26 cellular contexts compared by ENCODE assay signal in the genomic region with DNA sequence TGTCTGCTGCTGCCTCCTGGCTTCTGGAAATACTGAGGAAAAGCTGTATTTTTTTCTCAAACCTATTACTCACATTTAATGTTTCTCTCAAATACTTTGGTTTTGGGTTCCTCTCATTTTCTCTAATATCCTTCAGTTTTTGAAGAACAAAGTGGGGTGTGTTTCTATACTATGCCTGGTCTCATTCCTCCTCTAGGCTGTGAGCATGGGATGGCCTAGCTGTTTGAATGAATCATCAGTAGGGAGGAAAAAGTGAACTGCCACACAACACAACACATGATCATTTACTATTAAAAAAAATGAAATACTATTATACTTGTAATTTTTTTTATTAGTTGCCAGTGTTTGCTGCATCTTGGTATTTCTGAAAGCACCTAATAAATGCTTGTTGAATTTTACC. TPM values are rescaled to one million over a fixed set of nuclear protein-coding genes. Genes with fewer than 3 reads are reported as not detected.
"Had no signal": no experiment of that assay in that cellular context is flagged by ENCODE, and none has a peak within 500 bp of the region (broad histone marks: within the 10 kb centered on the region; RNA-seq: fewer than 3 reads in every experiment).

No MANE protein-coding gene starts in this region.

- H3K27me3 ChIP-seq: adrenal gland, cardiac muscle cell, heart right ventricle, right lobe of liver had no signal

- H3K4me1 Mint-ChIP-seq: naive B cell; neural crest cell; stimulated activated memory B cell treated with anti-CD40 and anti-IgM and Interleukin-4, amounts not matched to agents 10 μg/mL and 1 μg/mL and 100 μg/mL, for 72 hours; T-cell had no signal

- H3K27ac Mint-ChIP-seq: activated CD4-positive, alpha-beta T cell treated with anti-CD3 and anti-CD28 coated beads, Interleukin-2, amount 10 ng/mL, durations not matched to agents 7 days and 5 days; activated CD8-positive, alpha-beta memory T cell treated with anti-CD3 and anti-CD28 coated beads, Interleukin-2, amount 10 ng/mL, durations not matched to agents 7 days and 5 days; activated CD8-positive, alpha-beta T cell treated with anti-CD3 and anti-CD28 coated beads for 36 hours; activated naive CD4-positive, alpha-beta T cell treated with anti-CD3 and anti-CD28 coated beads, Interleukin-2, amount 50 U/mL, for 24 hours; naive B cell; stimulated activated memory B cell treated with anti-CD40 and anti-IgM and Interleukin-4, amounts not matched to agents 10 μg/mL and 1 μg/mL and 100 μg/mL, for 72 hours; T-cell; T-helper 2 cell treated with Interferon-gamma antibody and Interleukin-4, amounts not matched to agents 5 μg/mL and 100 μg/mL, for 36 hours; type B pancreatic cell had no signal

- H3K9me3 Mint-ChIP-seq: activated CD4-positive, alpha-beta T cell treated with anti-CD3 and anti-CD28 coated beads, Interleukin-2, amount 10 ng/mL, durations not matched to agents 7 days and 5 days; activated CD8-positive, alpha-beta T cell treated with anti-CD3 and anti-CD28 coated beads for 36 hours; activated naive CD4-positive, alpha-beta T cell treated with anti-CD3 and anti-CD28 coated beads, Interleukin-2, amount 50 U/mL, for 24 hours; naive B cell; neural crest cell; stimulated activated memory B cell treated with anti-CD40 and anti-IgM and Interleukin-4, amounts not matched to agents 10 μg/mL and 1 μg/mL and 100 μg/mL, for 72 hours; T-cell; T-helper 2 cell treated with Interferon-gamma antibody and Interleukin-4, amounts not matched to agents 5 μg/mL and 100 μg/mL, for 36 hours; type B pancreatic cell had no signal

- DNase-seq: activated CD4-positive, alpha-beta T cell treated with anti-CD3 and anti-CD28 coated beads, Interleukin-2, amount 10 ng/mL, durations not matched to agents 7 days and 5 days; activated CD4-positive, CD25-positive, alpha-beta regulatory T cell treated with anti-CD3 and anti-CD28 coated beads, Interleukin-2, amount 50 U/mL, for 72 hours; activated CD8-positive, alpha-beta memory T cell treated with anti-CD3 and anti-CD28 coated beads, Interleukin-2, amount 10 ng/mL, durations not matched to agents 7 days and 5 days; activated CD8-positive, alpha-beta T cell treated with anti-CD3 and anti-CD28 coated beads for 36 hours; activated gamma-delta T cell treated with Interleukin-2 at 50 U/mL for 16 hours; adrenal gland; effector memory CD4-positive, alpha-beta T cell; esophagus squamous epithelium; heart right ventricle; left colon; mesendoderm; naive B cell; occipital lobe; right lobe of liver; small intestine; stimulated activated CD4-positive, alpha-beta T cell treated with anti-CD3 and anti-CD28 coated beads, Interleukin-15, amount 100 ng/mL, for 24 hours; T-cell; WERI-Rb-1 had no signal

- H3K27me3 Mint-ChIP-seq: activated CD4-positive, alpha-beta T cell treated with anti-CD3 and anti-CD28 coated beads, Interleukin-2, amount 10 ng/mL, durations not matched to agents 7 days and 5 days; activated CD8-positive, alpha-beta memory T cell treated with anti-CD3 and anti-CD28 coated beads, Interleukin-2, amount 10 ng/mL, durations not matched to agents 7 days and 5 days; activated CD8-positive, alpha-beta T cell treated with anti-CD3 and anti-CD28 coated beads for 36 hours; activated naive CD4-positive, alpha-beta T cell treated with anti-CD3 and anti-CD28 coated beads, Interleukin-2, amount 50 U/mL, for 24 hours; naive B cell; stimulated activated memory B cell treated with anti-CD40 and anti-IgM and Interleukin-4, amounts not matched to agents 10 μg/mL and 1 μg/mL and 100 μg/mL, for 72 hours; type B pancreatic cell had no signal

- H3K36me3 Mint-ChIP-seq: activated CD8-positive, alpha-beta memory T cell treated with anti-CD3 and anti-CD28 coated beads, Interleukin-2, amount 10 ng/mL, durations not matched to agents 7 days and 5 days; stimulated activated memory B cell treated with anti-CD40 and anti-IgM and Interleukin-4, amounts not matched to agents 10 μg/mL and 1 μg/mL and 100 μg/mL, for 72 hours; type B pancreatic cell had no signal

- H3K27ac ChIP-seq: adrenal gland, cardiac muscle cell, esophagus squamous epithelium, right lobe of liver, thoracic aorta, WERI-Rb-1 had no signal

- H3K4me3 Mint-ChIP-seq: activated CD4-positive, alpha-beta T cell treated with anti-CD3 and anti-CD28 coated beads, Interleukin-2, amount 10 ng/mL, durations not matched to agents 7 days and 5 days; activated CD8-positive, alpha-beta memory T cell treated with anti-CD3 and anti-CD28 coated beads, Interleukin-2, amount 10 ng/mL, durations not matched to agents 7 days and 5 days; activated CD8-positive, alpha-beta T cell treated with anti-CD3 and anti-CD28 coated beads for 36 hours; activated naive CD4-positive, alpha-beta T cell treated with anti-CD3 and anti-CD28 coated beads, Interleukin-2, amount 50 U/mL, for 24 hours; naive B cell; neural crest cell; stimulated activated memory B cell treated with anti-CD40 and anti-IgM and Interleukin-4, amounts not matched to agents 10 μg/mL and 1 μg/mL and 100 μg/mL, for 72 hours; T-cell; T-helper 2 cell treated with Interferon-gamma antibody and Interleukin-4, amounts not matched to agents 5 μg/mL and 100 μg/mL, for 36 hours; type B pancreatic cell had no signal

- H3K4me1 ChIP-seq: adrenal gland, right lobe of liver had no signal

- H3K9me3 ChIP-seq: adrenal gland, esophagus squamous epithelium, heart right ventricle, right lobe of liver, thoracic aorta had no signal

- H3K36me3 ChIP-seq: adrenal gland, cardiac muscle cell, esophagus squamous epithelium, heart right ventricle, right lobe of liver, thoracic aorta, WERI-Rb-1 had no signal

- H3K4me3 ChIP-seq: adrenal gland, cardiac muscle cell, esophagus squamous epithelium, heart right ventricle, right lobe of liver, thoracic aorta had no signal

RNA-seq across cellular contexts. Expression of a gene that starts 11.3 kb away (rescaled TPM):
- total RNA-seq: activated CD4-positive, alpha-beta T cell treated with anti-CD3 and anti-CD28 coated beads, Interleukin-2, amount 10 ng/mL, durations not matched to agents 7 days and 5 days; activated CD8-positive, alpha-beta memory T cell treated with anti-CD3 and anti-CD28 coated beads, Interleukin-2, amount 10 ng/mL, durations not matched to agents 7 days and 5 days; activated CD8-positive, alpha-beta T cell treated with anti-CD3 and anti-CD28 coated beads for 36 hours; cardiac muscle cell; left colon; neural crest cell; occipital lobe; T-cell had no signal
- polyA plus RNA-seq: keratinocyte had no signal

RNA-seq across cellular contexts. Expression of a gene that starts 18.1 kb away (rescaled TPM):
- total RNA-seq: activated CD4-positive, alpha-beta T cell treated with anti-CD3 and anti-CD28 coated beads, Interleukin-2, amount 10 ng/mL, durations not matched to agents 7 days and 5 days; activated CD8-positive, alpha-beta memory T cell treated with anti-CD3 and anti-CD28 coated beads, Interleukin-2, amount 10 ng/mL, durations not matched to agents 7 days and 5 days; activated CD8-positive, alpha-beta T cell treated with anti-CD3 and anti-CD28 coated beads for 36 hours; cardiac muscle cell; neural crest cell; occipital lobe; T-cell had no signal
- polyA plus RNA-seq: keratinocyte had no signal
